ENCODE assay signal across 21 cellular contexts in genomic region chrX:131727778-131728177, GRCh38.
A peak's percentile ranks its signal among the peaks of the same experiment; 100 is the strongest.
DNase-seq lines count a peak whose midpoint lies in the region; ATAC-seq, FAIRE-seq and TF ChIP-seq lines count a peak whose summit lies in the region.
"Had no signal": no experiment of that assay in that cellular context is flagged by ENCODE, and none has a peak within 500 bp of the region (broad histone marks: within the 10 kb centered on the region; RNA-seq: fewer than 3 reads in every experiment).

No MANE protein-coding gene starts in this region.

- H3K27ac Mint-ChIP-seq in naive thymus-derived CD8-positive, alpha-beta T cell = peak overlapping the region in 3 of 10 donors; percentile 1 to 96 (median 84)
- H3K27ac Mint-ChIP-seq: activated CD8-positive, alpha-beta T cell treated with anti-CD3 and anti-CD28 coated beads for 36 hours had no signal

- H3K36me3 ChIP-seq in liver (ENCODE audit: control insufficient read depth in 4 of 4, insufficient read depth in 3 of 4, low read depth in 1 of 4, low read length in 3 of 4) (no peaks in the 10 kb centered on the region), HepG2 (replicated peaks in 1 of 2; ENCODE audit: control insufficient read depth in 1 of 2, insufficient read depth in 2 of 2, low read length in 2 of 2) (no peaks in the 10 kb centered on the region), adipocyte (ENCODE audit: control insufficient read depth, insufficient read depth, low read length, severe bottlenecking) (no peaks in the 10 kb centered on the region), mesenchymal stem cell (ENCODE audit: control insufficient read depth in 1 of 2, insufficient read depth in 2 of 2, low read depth in 1 of 2, low read length in 2 of 2) (peaks cover 0 to 4% of the 10 kb centered on the region in 2 experiments), uterus (no peaks in the 10 kb centered on the region)
- H3K36me3 ChIP-seq: stomach, tibial nerve had no signal

- no peak overlapping the region for H3K14ac ChIP-seq in mesenchymal stem cell (ENCODE audit: low read length in 2 of 2)

- in situ Hi-C loops in HepG2 (cut with HindIII; ENCODE audit: extremely low pct_ligation_motif_present, low pct_unique_long_range_greater_than_20kb) = no loop called here

- TF ChIP-seq POLR2A in HepG2 (IDR thresholded peaks at IDR 0.05; ENCODE audit: insufficient read depth in 1 of 2, low read depth in 2 of 2, low read length in 2 of 2) = no peak
- TF ChIP-seq POLR2A in uterus (IDR thresholded peaks at IDR 0.05) = no peak

- H3K4me3 ChIP-seq in liver (ENCODE audit: low read depth in 1 of 3, low read length in 3 of 3) (peak overlapping the region in 2 of 3 donors; percentile 14 to 73), HepG2 (replicated peaks in 1 of 3; ENCODE audit: insufficient read depth in 1 of 3, low read depth in 2 of 3, low read length in 3 of 3) (no peak overlapping the region), adipocyte (ENCODE audit: low read length) (peak overlapping the region; percentile 82), mesenchymal stem cell (ENCODE audit: insufficient read depth in 1 of 2, low read depth in 1 of 2, low read length in 2 of 2) (peak overlapping the region in 1 of 2 experiments; percentile 86), uterus (no peak overlapping the region)
- H3K4me3 ChIP-seq: HAP-1 had no signal

- no peak for TF ChIP-seq EP300 in HepG2 (IDR thresholded peaks at IDR 0.05; ENCODE audit: low read depth in 2 of 2, low read length in 2 of 2)
- TF ChIP-seq EP300 in HepG2 (CRISPR knock-in tag; IDR thresholded peaks at IDR 0.05; ENCODE audit: borderline replicate concordance) = no peak

- no TSS peak for BruUV-seq in HepG2 (replicated peaks; lab: Mats Ljungman, UMichigan)

- H2BK12ac ChIP-seq in mesenchymal stem cell (ENCODE audit: low read length in 2 of 2) = no peak overlapping the region

- peaks cover 0 to 20% (median 8%) of the 10 kb centered on the region in 4 donors for H3K4me1 ChIP-seq in liver (ENCODE audit: control insufficient read depth in 4 of 4, insufficient read depth in 4 of 4, low read length in 3 of 4)
- no peaks in the 10 kb centered on the region for H3K4me1 ChIP-seq in HepG2 (ENCODE audit: insufficient read depth, low read length)
- peaks cover 6% of the 10 kb centered on the region for H3K4me1 ChIP-seq in adipocyte (ENCODE audit: control insufficient read depth, insufficient read depth, low read length)
- H3K4me1 ChIP-seq in mesenchymal stem cell (ENCODE audit: control insufficient read depth, insufficient read depth, low read depth, low read length) = no peaks in the 10 kb centered on the region
- H3K4me1 ChIP-seq in uterus = no peaks in the 10 kb centered on the region
- H3K4me1 ChIP-seq: HAP-1, tibial nerve had no signal

- H2BK15ac ChIP-seq in mesenchymal stem cell (ENCODE audit: low read depth, poor library complexity, severe bottlenecking) = no peak overlapping the region

- no peaks in the 10 kb centered on the region for H3K27me3 Mint-ChIP-seq in naive thymus-derived CD8-positive, alpha-beta T cell
- H3K27me3 Mint-ChIP-seq: activated CD8-positive, alpha-beta T cell treated with anti-CD3 and anti-CD28 coated beads for 36 hours had no signal

- H3K9me3 Mint-ChIP-seq in naive thymus-derived CD8-positive, alpha-beta T cell = peaks cover 0 to 12% (median 5%) of the 10 kb centered on the region in 9 donors

- H3K27me3 ChIP-seq in liver (ENCODE audit: control insufficient read depth in 4 of 4, insufficient read depth in 4 of 4, low read length in 3 of 4) (no peaks in the 10 kb centered on the region), HepG2 (ENCODE audit: control insufficient read depth in 1 of 2, insufficient read depth in 2 of 2, low read length in 2 of 2) (no peaks in the 10 kb centered on the region), adipocyte (replicated peaks; ENCODE audit: control insufficient read depth, insufficient read depth, low read length) (no peaks in the 10 kb centered on the region), mesenchymal stem cell (ENCODE audit: control insufficient read depth in 1 of 2, insufficient read depth in 1 of 2, low read length in 2 of 2) (no peaks in the 10 kb centered on the region), uterus (no peaks in the 10 kb centered on the region)
- H3K27me3 ChIP-seq: stomach, tibial nerve had no signal

- CTCF ChIA-PET in HepG2 (lab: Yijun Ruan, JAX; ENCODE audit: low intra/inter-chr PET ratio, low total read pairs) = no interaction called here

- intact Hi-C loops in HepG2 (cut with micrococcal nuclease; ENCODE audit: unreplicated experiment) (no loop called here), uterus (cut with DNase I; ENCODE audit: low total_unique reads) (no loop called here)

- no peak overlapping the region for H3K23ac ChIP-seq in mesenchymal stem cell (ENCODE audit: low read length in 2 of 2)

- 97% methylated on average over 9 of the region's 9 CpGs for WGBS in liver
- 93% methylated on average over 7 of the region's 9 CpGs for WGBS in HepG2 (ENCODE audit: low lambda C conversion rate)
- 99% methylated on average over 4 of the region's 9 CpGs for WGBS in mesenchymal stem cell

- no peaks in the 10 kb centered on the region for H3K4me1 Mint-ChIP-seq in naive thymus-derived CD8-positive, alpha-beta T cell

- no peak overlapping the region for H3K4me2 ChIP-seq in HepG2 (ENCODE audit: low read depth, low read length)
- no peak overlapping the region for H3K4me2 ChIP-seq in mesenchymal stem cell (ENCODE audit: low read length, poor library complexity, severe bottlenecking)

- H3K36me3 Mint-ChIP-seq in naive thymus-derived CD8-positive, alpha-beta T cell = peaks cover 0 to 4% (median 0%) of the 10 kb centered on the region in 3 donors

- H3K27ac ChIP-seq in liver (ENCODE audit: low read depth in 1 of 2, low read length in 2 of 2) = peak overlapping the region in 1 of 2 donors; percentile 88
- no peak overlapping the region for H3K27ac ChIP-seq in HepG2 (ENCODE audit: extremely low read length, insufficient read depth, low read length)
- H3K27ac ChIP-seq in mesenchymal stem cell (ENCODE audit: low read length, poor library complexity, severe bottlenecking) = no peak overlapping the region
- H3K27ac ChIP-seq in uterus = peak overlapping the region; percentile 78 to 92

- no peaks in the 10 kb centered on the region for H3K79me2 ChIP-seq in HepG2 (ENCODE audit: insufficient read depth, low read length)

- no peaks in the 10 kb centered on the region for H3K79me1 ChIP-seq in mesenchymal stem cell (replicated peaks; ENCODE audit: low read length, poor library complexity, severe bottlenecking)

- TF ChIP-seq RAD21 in liver (IDR thresholded peaks at IDR 0.05) (no peak), HepG2 (CRISPR knock-in tag; IDR thresholded peaks at IDR 0.05) (no peak)

- FAIRE-seq in HepG2 (lab: Jason Lieb, UNC) = no peak
- FAIRE-seq: G401.6 had no signal

- no peak overlapping the region for H2BK5ac ChIP-seq in mesenchymal stem cell (ENCODE audit: low read depth, low read length, poor library complexity, severe bottlenecking)

- no peak overlapping the region for H2AK5ac ChIP-seq in mesenchymal stem cell (ENCODE audit: low read length, severe bottlenecking)

- peak overlapping the region in 4 of 10 donors; percentile 94 to 99 (median 98) for H3K4me3 Mint-ChIP-seq in naive thymus-derived CD8-positive, alpha-beta T cell
- H3K4me3 Mint-ChIP-seq: activated CD8-positive, alpha-beta T cell treated with anti-CD3 and anti-CD28 coated beads for 36 hours had no signal

- H4K91ac ChIP-seq in mesenchymal stem cell (ENCODE audit: low read length) = no peak overlapping the region

- no peaks in the 10 kb centered on the region for H4K20me1 ChIP-seq in HepG2 (ENCODE audit: insufficient read depth, low read length)

- TF ChIP-seq CTCF in liver (IDR thresholded peaks at IDR 0.05; ENCODE audit: low read depth, low read length, missing input control) (no peak), HepG2 (CRISPR knock-in tag; IDR thresholded peaks at IDR 0.05) (no peak), uterus (IDR thresholded peaks at IDR 0.05) (no peak)

- H2AFZ ChIP-seq in HepG2 (ENCODE audit: low read length) (no peak overlapping the region), mesenchymal stem cell (ENCODE audit: low read depth, low read length) (no peak overlapping the region)

- no peak for ATAC-seq in HepG2
- ATAC-seq in naive thymus-derived CD8-positive, alpha-beta T cell = no peak
- ATAC-seq: activated CD8-positive, alpha-beta T cell treated with anti-CD3 and anti-CD28 coated beads for 36 hours; left ventricle myocardium superior had no signal

- no peak for DNase-seq in HepG2 (ENCODE audit: low spot score)
- DNase-seq in adipocyte (ENCODE audit: low read depth) = no peak
- no peak for DNase-seq in mesenchymal stem cell
- no peak for DNase-seq in uterus
- DNase-seq in putamen (ENCODE audit: low spot score) = no peak
- no peak for DNase-seq in activated CD8-positive, alpha-beta memory T cell treated with anti-CD3 and anti-CD28 coated beads for 24 hours
- no peak for DNase-seq in naive thymus-derived CD8-positive, alpha-beta T cell
- DNase-seq: activated CD8-positive, alpha-beta T cell treated with anti-CD3 and anti-CD28 coated beads for 36 hours; activated gamma-delta T cell; COR-L47; islet precursor cell; left ventricle myocardium superior; NCI-H1436 treated with DMSO at 0.1 percent for 48 hours; stimulated activated CD4-positive, alpha-beta T cell treated with anti-CD3 and anti-CD28 coated beads, Interleukin-1b, Interleukin-23, amount 100 ng/mL, for 48 hours; stimulated activated CD8-positive, alpha-beta memory T cell treated with anti-CD3 and anti-CD28 coated beads, Interleukin-4, amount 100 ng/mL, for 48 hours; stomach; T-helper 2 cell had no signal

- no peak overlapping the region for H2BK120ac ChIP-seq in mesenchymal stem cell (ENCODE audit: low read depth, low read length)

- no peak overlapping the region for H3K18ac ChIP-seq in mesenchymal stem cell (ENCODE audit: low read depth in 1 of 2, low read length in 2 of 2)

- H3K9me3 ChIP-seq in liver (ENCODE audit: control insufficient read depth in 4 of 4, low read length in 3 of 4) (peaks cover 0 to 3% (median 1%) of the 10 kb centered on the region in 4 donors), HepG2 (ENCODE audit: low read length) (no peaks in the 10 kb centered on the region), adipocyte (ENCODE audit: control insufficient read depth, low read length) (peaks cover 13% of the 10 kb centered on the region), mesenchymal stem cell (ENCODE audit: control insufficient read depth, low read length) (peaks cover 3% of the 10 kb centered on the region), uterus (no peaks in the 10 kb centered on the region)

- peak overlapping the region in 1 of 2 donors; percentile 25 for H3K9ac ChIP-seq in liver (ENCODE audit: low read depth in 1 of 2, low read length in 2 of 2)
- no peak overlapping the region for H3K9ac ChIP-seq in HepG2 (ENCODE audit: insufficient read depth, low read depth, low read length)
- no peak overlapping the region for H3K9ac ChIP-seq in adipocyte (ENCODE audit: low read length)
- H3K9ac ChIP-seq in mesenchymal stem cell (ENCODE audit: low read length) = peak overlapping the region; percentile 95

- POLR2A ChIA-PET in HepG2 (lab: Yijun Ruan, JAX) = no interaction called here
- POLR2A ChIA-PET in naive thymus-derived CD8-positive, alpha-beta T cell (lab: Charles Lee) = no interaction called here

- H3K4ac ChIP-seq in mesenchymal stem cell (ENCODE audit: low read depth in 1 of 2, low read length in 2 of 2) = no peak overlapping the region

- H4K8ac ChIP-seq in mesenchymal stem cell (ENCODE audit: low read length) = no peak overlapping the region

TF ChIP-seq in liver, 16 proteins besides CTCF, POLR2A, EP300 and RAD21 (continues in another document):
- TF ChIP-seq FOXA2 (IDR thresholded peaks at IDR 0.05) = no peak

Comparison
In these comparisons a context has a peak if more than half of its experiments do, and no peak if none do; other contexts are left out.
1. H3K4me3 ChIP-seq: peak in liver (2 of 3) and adipocyte (single experiment); none in HepG2 (0 of 3) and uterus (0 of 2).
2. H3K27ac ChIP-seq: peak in uterus (2 of 2); none in HepG2 (single experiment) and mesenchymal stem cell (single experiment).